20 cellular contexts compared by ENCODE assay signal in the genomic region with DNA sequence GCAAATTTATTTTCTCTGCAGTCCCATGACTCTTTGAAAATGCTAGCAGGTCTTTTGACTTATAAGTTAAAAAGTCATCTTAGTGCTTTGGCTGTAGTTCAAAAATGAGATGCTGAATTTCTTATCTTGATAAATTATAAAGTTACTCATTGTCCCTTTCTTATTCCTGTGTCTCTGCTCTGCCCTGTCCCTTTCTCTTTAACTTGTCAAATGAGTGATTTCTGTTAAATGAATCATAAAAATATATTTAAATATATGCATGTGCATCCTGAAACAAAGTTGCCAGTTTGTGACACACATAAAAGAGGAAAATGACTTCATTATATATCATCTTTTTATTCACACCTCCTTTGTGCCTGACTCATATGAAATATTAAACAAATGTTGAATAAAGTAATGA.
A peak's percentile ranks its signal among the peaks of the same experiment; 100 is the strongest.
DNase-seq lines count a peak whose midpoint lies in the region; ATAC-seq and TF ChIP-seq lines count a peak whose summit lies in the region.
"Had no signal": no experiment of that assay in that cellular context is flagged by ENCODE, and none has a peak within 500 bp of the region (broad histone marks: within the 10 kb centered on the region; RNA-seq: fewer than 3 reads in every experiment).

No MANE protein-coding gene starts in this region.

- DNase-seq in ACHN (peak; percentile 16), RKO (ENCODE audit: low spot score) (peak; percentile 38), cerebellar nuclear complex (lab: John Stamatoyannopoulos, UW) (no peak), dorsolateral prefrontal cortex (no peak)
- no peak for DNase-seq in stimulated activated naive CD8-positive, alpha-beta T cell treated with anti-CD3 and anti-CD28 coated beads, Interleukin-15, Interleukin-2, amounts not matched to agents 100 U/mL and 50 U/mL, for 24 hours
- DNase-seq: AML-193; BE2C; CD4-positive, alpha-beta T cell; CD8-positive, alpha-beta memory T cell; DMS 273 treated with DMSO at 0.1 percent for 48 hours; DMS79; EL; GDM1; GOT3; HFFc6 had no signal

- H3K27ac ChIP-seq in iPS-20b (ENCODE audit: low read length) (no peak overlapping the region), dorsolateral prefrontal cortex (no peak overlapping the region)
- H3K27ac ChIP-seq: 22Rv1; BLaER1 treated with 17β-estradiol and CSF1 and Interleukin-3, amounts not matched to agents 10 nM and 100 nM had no signal

- H3K27me3 ChIP-seq in iPS-20b (ENCODE audit: insufficient read depth, low read length) (no peaks in the 10 kb centered on the region), dorsolateral prefrontal cortex (no peaks in the 10 kb centered on the region)
- H3K27me3 ChIP-seq: BE2C; BLaER1 treated with 17β-estradiol and CSF1 and Interleukin-3, amounts not matched to agents 10 nM and 100 nM had no signal

- TF ChIP-seq CTCF in dorsolateral prefrontal cortex (IDR thresholded peaks at IDR 0.05 in 54 of 56, conservative IDR thresholded peaks at IDR 0.05 in 2 of 56; ENCODE audit: low read depth in 1 of 56, partially characterized antibody in 56 of 56) = no peak

- H3K9ac ChIP-seq in iPS-20b (ENCODE audit: low read depth, low read length) = 0 out of 2 replicates have a peak overlapping the region, but pooled peaks have one; percentile 10
- H3K9ac ChIP-seq: BLaER1 treated with 17β-estradiol and CSF1 and Interleukin-3, amounts not matched to agents 10 nM and 100 nM had no signal

- no peak overlapping the region for H3K4me3 ChIP-seq in iPS-20b (ENCODE audit: low read length)
- no peak overlapping the region for H3K4me3 ChIP-seq in dorsolateral prefrontal cortex
- H3K4me3 ChIP-seq: BLaER1 treated with 17β-estradiol and CSF1 and Interleukin-3, amounts not matched to agents 10 nM and 100 nM; GM12878; HAP-1 had no signal

- in situ Hi-C loops in ACHN (cut with HindIII; ENCODE audit: low pct_ligation_motif_present, low pct_unique_long_range_greater_than_20kb, low sequenced_read_pairs) = no loop called here

- intact Hi-C loops in dorsolateral prefrontal cortex (cut with DNase I) = no loop called here

- no peak for ATAC-seq in stimulated activated naive CD8-positive, alpha-beta T cell treated with anti-CD3 and anti-CD28 coated beads, Interleukin-15, Interleukin-2, amounts not matched to agents 100 U/mL and 50 U/mL, for 24 hours
- ATAC-seq: GM12878 had no signal

- H3K4me1 ChIP-seq in iPS-20b (ENCODE audit: insufficient read depth, low read length) = peaks cover 18% of the 10 kb centered on the region
- H3K4me1 ChIP-seq: BE2C, HAP-1 had no signal

- no peaks in the 10 kb centered on the region for H3K9me3 ChIP-seq in iPS-20b (ENCODE audit: insufficient read depth, low read depth, low read length)
- H3K9me3 ChIP-seq: BE2C; BLaER1 treated with 17β-estradiol and CSF1 and Interleukin-3, amounts not matched to agents 10 nM and 100 nM; HAP-1 had no signal

- H3K36me3 ChIP-seq in iPS-20b (ENCODE audit: insufficient read depth, low read depth, low read length) = no peaks in the 10 kb centered on the region
- H3K36me3 ChIP-seq: BE2C; BLaER1 treated with 17β-estradiol and CSF1 and Interleukin-3, amounts not matched to agents 10 nM and 100 nM; HAP-1 had no signal

Comparison
In these comparisons a context has a peak if more than half of its experiments do, and no peak if none do; other contexts are left out.
1. DNase-seq: peak in ACHN (single experiment) and RKO (single experiment); none in cerebellar nuclear complex (0 of 2), dorsolateral prefrontal cortex (0 of 10) and stimulated activated naive CD8-positive, alpha-beta T cell treated with anti-CD3 and anti-CD28 coated beads, Interleukin-15, Interleukin-2, amounts not matched to agents 100 U/mL and 50 U/mL, for 24 hours (single experiment).